ENCODE assay signal across 27 cellular contexts in the genomic region with DNA sequence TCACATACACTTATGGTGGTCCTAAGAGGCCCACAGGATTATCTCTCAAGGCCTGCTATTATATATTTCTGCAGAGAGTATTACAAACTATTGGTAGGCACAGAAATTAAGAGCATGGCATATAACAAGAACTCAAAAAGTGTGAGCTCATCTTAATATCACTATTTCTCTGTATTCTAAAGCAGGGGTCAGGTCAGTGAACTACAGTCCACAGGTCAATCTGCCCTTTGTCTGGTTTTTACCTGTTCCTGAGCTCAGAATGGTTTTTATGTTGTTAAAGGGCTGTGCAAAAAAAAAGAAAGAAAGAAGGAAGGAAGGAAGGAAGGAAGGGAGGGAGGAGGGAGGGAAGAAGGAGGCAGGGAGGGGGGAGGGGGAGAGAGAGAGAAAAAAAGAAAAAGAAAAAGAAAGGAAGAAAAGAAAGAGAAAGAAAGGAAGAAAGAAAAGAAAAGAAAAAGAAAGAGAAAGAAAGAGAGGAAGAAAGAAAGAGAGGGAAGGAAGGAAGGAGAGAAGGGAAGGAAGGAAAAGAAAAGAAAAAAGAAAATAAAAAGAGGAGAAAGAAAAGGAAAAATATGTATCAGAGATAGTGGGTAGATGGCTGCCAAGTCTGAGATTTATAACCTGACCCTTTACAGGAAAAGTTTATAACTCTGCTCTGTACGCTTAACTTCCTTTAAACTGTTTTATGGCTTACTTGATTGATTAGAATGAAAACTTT. TPM values are rescaled to one million over a fixed set of nuclear protein-coding genes. Genes with fewer than 3 reads are reported as not detected.
"Had no signal": no experiment of that assay in that cellular context is flagged by ENCODE, and none has a peak within 500 bp of the region (broad histone marks: within the 10 kb centered on the region; RNA-seq: fewer than 3 reads in every experiment).

No MANE protein-coding gene starts in this region.

- H3K9me3 ChIP-seq: left ventricle myocardium inferior, sigmoid colon, spleen, upper lobe of right lung had no signal

- H3K4me3 ChIP-seq: left ventricle myocardium inferior, sigmoid colon, SK-N-MC, spleen, upper lobe of right lung had no signal

- H3K36me3 Mint-ChIP-seq: activated naive CD4-positive, alpha-beta T cell treated with anti-CD3 and anti-CD28 coated beads, Interleukin-2, amount 50 U/mL, for 72 hours; immature natural killer cell had no signal

- FAIRE-seq: TTC549 had no signal

- H3K4me1 ChIP-seq: left ventricle myocardium inferior, parathyroid adenoma, sigmoid colon, upper lobe of right lung had no signal

- H3K4me3 Mint-ChIP-seq: immature natural killer cell, nephron had no signal

- DNase-seq: activated gamma-delta T cell; aorta; central memory CD4-positive, alpha-beta T cell; effector memory CD4-positive, alpha-beta T cell; foreskin keratinocyte; immature natural killer cell; left ventricle myocardium inferior; mammary epithelial cell; sigmoid colon; spleen; stimulated activated CD4-positive, alpha-beta T cell treated with anti-CD3 and anti-CD28 coated beads, Interleukin-4, amount 100 ng/mL, for 1 hour; stimulated activated naive CD4-positive, alpha-beta T cell; upper lobe of right lung had no signal

- H3K36me3 ChIP-seq: left ventricle myocardium inferior, sigmoid colon, spleen, upper lobe of right lung had no signal

- H3K27me3 ChIP-seq: foreskin keratinocyte, sigmoid colon, spleen, upper lobe of right lung had no signal

- ATAC-seq: activated naive CD4-positive, alpha-beta T cell treated with anti-CD3 and anti-CD28 coated beads, Interleukin-2, amount 50 U/mL, for 72 hours; foreskin keratinocyte; upper lobe of right lung had no signal

- H3K9ac ChIP-seq: parathyroid adenoma had no signal

- H3K79me2 ChIP-seq: parathyroid adenoma had no signal

- H3K9me3 Mint-ChIP-seq: immature natural killer cell, nephron had no signal

- H3K4me1 Mint-ChIP-seq: immature natural killer cell, nephron had no signal

- H2AFZ ChIP-seq: parathyroid adenoma had no signal

- H3K27ac ChIP-seq: left ventricle myocardium inferior, parathyroid adenoma, sigmoid colon, SK-N-MC, spleen, upper lobe of right lung had no signal

- H3K27ac Mint-ChIP-seq: immature natural killer cell, nephron had no signal

RNA-seq across cellular contexts. Expression of a gene that starts 11.1 kb away (rescaled TPM):
- total RNA-seq: activated CD8-positive, alpha-beta memory T cell treated with anti-CD3 and anti-CD28 coated beads for 36 hours; activated naive CD4-positive, alpha-beta T cell treated with anti-CD3 and anti-CD28 coated beads, Interleukin-2, amount 50 U/mL, for 72 hours; aorta; dermis microvascular lymphatic vessel endothelial cell; foreskin keratinocyte; glomerular endothelial cell; kidney epithelial cell; left ventricle myocardium inferior; mammary epithelial cell; myocyte; sigmoid colon; spleen; T-helper 2 cell treated with Interferon-gamma antibody and Interleukin-4, amounts not matched to agents 100 ng/mL and 5 ng/mL, for 36 hours; upper lobe of right lung had no signal
- polyA plus RNA-seq: adipose tissue, aorta, esophagus, foreskin keratinocyte, immature natural killer cell, mammary epithelial cell, sigmoid colon, spleen, thymus had no signal

RNA-seq across cellular contexts. Expression of a gene that starts 19.7 kb away (rescaled TPM):
- total RNA-seq: activated CD8-positive, alpha-beta memory T cell treated with anti-CD3 and anti-CD28 coated beads for 36 hours; activated naive CD4-positive, alpha-beta T cell treated with anti-CD3 and anti-CD28 coated beads, Interleukin-2, amount 50 U/mL, for 72 hours; aorta; dermis microvascular lymphatic vessel endothelial cell; foreskin keratinocyte; glomerular endothelial cell; kidney epithelial cell; left ventricle myocardium inferior; mammary epithelial cell; myocyte; sigmoid colon; spleen; T-helper 2 cell treated with Interferon-gamma antibody and Interleukin-4, amounts not matched to agents 100 ng/mL and 5 ng/mL, for 36 hours; upper lobe of right lung had no signal
- polyA plus RNA-seq: foreskin keratinocyte, immature natural killer cell, mammary epithelial cell, spleen had no signal
